ENCODE assay signal across 20 cellular contexts in genomic region chr21:29737188-29737587, GRCh38.
A peak's percentile ranks its signal among the peaks of the same experiment; 100 is the strongest.
DNase-seq lines count a peak whose midpoint lies in the region; TF ChIP-seq lines count a peak whose summit lies in the region.
"Had no signal": no experiment of that assay in that cellular context is flagged by ENCODE, and none has a peak within 500 bp of the region (broad histone marks: within the 10 kb centered on the region; RNA-seq: fewer than 3 reads in every experiment).

No MANE protein-coding gene starts in this region.

- no peak overlapping the region for H3K4me3 Mint-ChIP-seq in chondrocyte (ENCODE audit: unreplicated experiment)

- WGBS in sigmoid colon, 2 donors = 61 to 78% methylated on average over 5 of the region's 5 CpGs

- TF ChIP-seq POLR2A in sigmoid colon (IDR thresholded peaks at IDR 0.05) = no peak

- no peaks in the 10 kb centered on the region for H3K27me3 ChIP-seq in sigmoid colon

- H3K9me3 ChIP-seq in sigmoid colon = no peaks in the 10 kb centered on the region

- H3K27ac Mint-ChIP-seq in chondrocyte (ENCODE audit: unreplicated experiment) = peak overlapping the region; percentile 77

- H3K9me3 Mint-ChIP-seq in chondrocyte (ENCODE audit: low read depth) = no peaks in the 10 kb centered on the region

- DNase-seq in astrocyte of the cerebellum (ENCODE audit: low read depth) = peak; percentile 8
- no peak for DNase-seq in chondrocyte (ENCODE audit: low spot score)
- DNase-seq in left kidney (ENCODE audit: low read depth, low spot score) = peak; percentile 17
- no peak for DNase-seq in DMS53 treated with DMSO at 0.1 percent for 48 hours (lab: John Stamatoyannopoulos, UW; ENCODE audit: unreplicated experiment)
- no peak for DNase-seq in UCSD-AML1 (lab: John Stamatoyannopoulos, UW; ENCODE audit: unreplicated experiment)
- no peak for DNase-seq in sigmoid colon
- DNase-seq in cortex of kidney (lab: John Stamatoyannopoulos, UW) = no peak
- DNase-seq: ACHN, DMS79 treated with DMSO at 0.1 percent for 48 hours, H7, MV-4-11, NCI-H1417 treated with DMSO at 0.1 percent for 48 hours, NCI-H1930, NCI-H345, NCI-H524 treated with DMSO at 0.1 percent for 48 hours, PC-3, RPMI8226, SIG-M5 had no signal

- no peaks in the 10 kb centered on the region for H3K36me3 ChIP-seq in sigmoid colon

- no peaks in the 10 kb centered on the region for H3K27me3 Mint-ChIP-seq in chondrocyte (ENCODE audit: low read depth)

- no peaks in the 10 kb centered on the region for H3K36me3 Mint-ChIP-seq in chondrocyte (ENCODE audit: low read depth)

- H3K4me1 ChIP-seq in sigmoid colon = no peaks in the 10 kb centered on the region

- no peak overlapping the region for H3K4me3 ChIP-seq in astrocyte of the cerebellum (ENCODE audit: low read depth, low read length)
- H3K4me3 ChIP-seq in sigmoid colon = no peak overlapping the region

- in situ Hi-C loops in astrocyte of the cerebellum (cut with HindIII; ENCODE audit: low sequenced_read_pairs) = no loop called here

- intact Hi-C loops in sigmoid colon (cut with DNase I) = no loop called here

- peaks cover 12% of the 10 kb centered on the region for H3K4me1 Mint-ChIP-seq in chondrocyte (ENCODE audit: low read depth)

- no peak for TF ChIP-seq EP300 in sigmoid colon (IDR thresholded peaks at IDR 0.05)

- H3K27ac ChIP-seq in sigmoid colon = no peak overlapping the region
- H3K27ac ChIP-seq: C4-2B, KMS-11 had no signal

- TF ChIP-seq CTCF in astrocyte of the cerebellum (IDR thresholded peaks at IDR 0.05; ENCODE audit: low read depth, low read length, missing control alignments) (no peak), chondrocyte (IDR thresholded peaks at IDR 0.05) (no peak), sigmoid colon (IDR thresholded peaks at IDR 0.05) (no peak)

Comparison
In these comparisons a context has a peak if more than half of its experiments do, and no peak if none do; other contexts are left out.
1. DNase-seq: peak in astrocyte of the cerebellum (single experiment) and left kidney (single experiment); none in chondrocyte (single experiment), DMS53 treated with DMSO at 0.1 percent for 48 hours (single experiment), UCSD-AML1 (single experiment), sigmoid colon (single experiment) and cortex of kidney (single experiment).